ENCODE assay signal across 8 cellular contexts in genomic region chr3:170809021-170809974, GRCh38.
DNase-seq lines count a peak whose midpoint lies in the region; ATAC-seq and TF ChIP-seq lines count a peak whose summit lies in the region.

No MANE protein-coding gene starts in this region.

- H3K27me3 ChIP-seq in upper lobe of right lung, result no peaks in the 10 kb centered on the region

- ATAC-seq in upper lobe of right lung (peak; percentile 55), HG03457 (IDR thresholded peaks at IDR 0.05; ENCODE audit: unreplicated experiment) (no peak)

- H3K4me3 ChIP-seq in upper lobe of right lung, result no peak overlapping the region

- H3K9me3 ChIP-seq in upper lobe of right lung, result no peaks in the 10 kb centered on the region

- CTCF ChIA-PET in MCF 10A (lab: Yijun Ruan, JAX), result interaction anchor here (0.6 to 7.8 kb wide), 64 partner anchors 9 to 1018 kb away, joined by 3 to 435 read pairs (median 4); partner anchors contain the start of genes CLDN11 and SKIL

- peaks cover 5% of the 10 kb centered on the region for H3K4me1 ChIP-seq in upper lobe of right lung

- intact Hi-C loops in MCF 10A (cut with micrococcal nuclease) (loop anchor here (1.0 kb wide), 2 partner anchors 83 to 195 kb away; no protein-coding TSS in a partner anchor), upper lobe of right lung (cut with DNase I) (no loop called here)

- POLR2A ChIA-PET in MCF 10A (lab: Yijun Ruan, JAX), result interaction anchor here (0.5 to 4.7 kb wide), 10 partner anchors 58 to 631 kb away, joined by 3 to 63 read pairs (median 4); partner anchors contain the start of gene RPL22L1

- H3K27ac Mint-ChIP-seq in MCF 10A (ENCODE audit: low read depth, unreplicated experiment), result peak overlapping the region; percentile 43

- no TSS peak for BruUV-seq in MCF 10A (replicated peaks; lab: Mats Ljungman, UMichigan)

- DNase-seq in DMS153 treated with DMSO at 0.1 percent for 48 hours (lab: John Stamatoyannopoulos, UW; ENCODE audit: unreplicated experiment) (peak; percentile 51), HS-27A (ENCODE audit: low read depth) (peak; percentile 73), NCI-H748 (lab: John Stamatoyannopoulos, UW; ENCODE audit: unreplicated experiment) (peak; percentile 75), MCF 10A (ENCODE audit: unreplicated experiment) (peak; percentile 82), kidney tubule cell (ENCODE audit: low spot score) (peak; percentile 83), upper lobe of right lung (no peak), ecto neural progenitor cell (ENCODE audit: low spot score) (no peak)

- no peaks in the 10 kb centered on the region for H3K9me3 Mint-ChIP-seq in MCF 10A (ENCODE audit: unreplicated experiment)

- H3K36me3 Mint-ChIP-seq in MCF 10A (ENCODE audit: insufficient read depth, unreplicated experiment), result no peaks in the 10 kb centered on the region

- no peak overlapping the region for H3K27ac ChIP-seq in upper lobe of right lung

- peak; percentile 53 for TF ChIP-seq CTCF in MCF 10A (IDR thresholded peaks at IDR 0.05; ENCODE audit: unreplicated experiment)
- peak; percentile 39 for TF ChIP-seq CTCF in upper lobe of right lung (IDR thresholded peaks at IDR 0.05)

- H3K27me3 Mint-ChIP-seq in MCF 10A (ENCODE audit: insufficient read depth, unreplicated experiment), result no peaks in the 10 kb centered on the region

- H3K36me3 ChIP-seq in upper lobe of right lung, result no peaks in the 10 kb centered on the region

- H3K4me1 Mint-ChIP-seq in MCF 10A (ENCODE audit: insufficient read depth, unreplicated experiment), result peaks cover 33% of the 10 kb centered on the region

- H3K4me3 Mint-ChIP-seq in MCF 10A (ENCODE audit: unreplicated experiment), result peak overlapping the region; percentile 17

Comparison
In these comparisons a context has a peak if more than half of its experiments do, and no peak if none do; other contexts are left out.
1. DNase-seq: peak in DMS153 treated with DMSO at 0.1 percent for 48 hours (single experiment), HS-27A (single experiment), NCI-H748 (single experiment), MCF 10A (single experiment) and kidney tubule cell (single experiment); none in upper lobe of right lung (single experiment) and ecto neural progenitor cell (single experiment).